In genomic region chr12:50175716-50176026, GRCh38 we compare ENCODE assay signal across 14 cellular contexts. TPM values are rescaled to one million over a fixed set of nuclear protein-coding genes. Genes with fewer than 3 reads are reported as not detected.
A peak's percentile ranks its signal among the peaks of the same experiment; 100 is the strongest.
DNase-seq lines count a peak whose midpoint lies in the region; ATAC-seq, FAIRE-seq and TF ChIP-seq lines count a peak whose summit lies in the region.
"Had no signal": no experiment of that assay in that cellular context is flagged by ENCODE, and none has a peak within 500 bp of the region (broad histone marks: within the 10 kb centered on the region; RNA-seq: fewer than 3 reads in every experiment).

No MANE protein-coding gene starts in this region.

- peak; percentile 38 for TF ChIP-seq CTCF in HFFc6 (IDR thresholded peaks at IDR 0.05)
- peak; percentile 5 for TF ChIP-seq CTCF in neural crest cell (conservative IDR thresholded peaks at IDR 0.05)
- no peak for TF ChIP-seq CTCF in D721Med (IDR thresholded peaks at IDR 0.05; ENCODE audit: insufficient read depth, missing control alignments)

- no peak for FAIRE-seq in D721Med (lab: Jason Lieb, UNC)

- H3K4me3 Mint-ChIP-seq in activated CD4-positive, alpha-beta memory T cell treated with anti-CD3 and anti-CD28 coated beads for 36 hours, result no peak overlapping the region
- no peak overlapping the region for H3K4me3 Mint-ChIP-seq in activated CD4-positive, alpha-beta memory T cell treated with anti-CD3 and anti-CD28 coated beads, Interleukin-2, amount 10 ng/mL, durations not matched to agents 7 days and 5 days
- H3K4me3 Mint-ChIP-seq in HFFc6 (no peak overlapping the region), neural crest cell (peak overlapping the region; percentile 20)
- no peak overlapping the region for H3K4me3 Mint-ChIP-seq in activated T-helper 2 cell treated with anti-CD3 and anti-CD28 coated beads, Interferon-gamma antibody, Interleukin-2, Interleukin-4, amounts not matched to agents 10 μg/mL and 5 μg/mL and 100 μg/mL, durations not matched to agents 14 hours and 24 hours and 36 hours (ENCODE audit: low read depth)
- H3K4me3 Mint-ChIP-seq in naive thymus-derived CD4-positive, alpha-beta T cell, result no peak overlapping the region

- H3K4me1 Mint-ChIP-seq in activated CD4-positive, alpha-beta memory T cell treated with anti-CD3 and anti-CD28 coated beads for 36 hours (ENCODE audit: low read depth), result no peaks in the 10 kb centered on the region
- no peaks in the 10 kb centered on the region for H3K4me1 Mint-ChIP-seq in activated CD4-positive, alpha-beta memory T cell treated with anti-CD3 and anti-CD28 coated beads, Interleukin-2, amount 10 ng/mL, durations not matched to agents 7 days and 5 days
- H3K4me1 Mint-ChIP-seq in HFFc6 (ENCODE audit: low read depth) (peaks cover 10% of the 10 kb centered on the region), neural crest cell (no peaks in the 10 kb centered on the region)
- peaks cover 8% of the 10 kb centered on the region for H3K4me1 Mint-ChIP-seq in activated T-helper 2 cell treated with anti-CD3 and anti-CD28 coated beads, Interferon-gamma antibody, Interleukin-2, Interleukin-4, amounts not matched to agents 10 μg/mL and 5 μg/mL and 100 μg/mL, durations not matched to agents 14 hours and 24 hours and 36 hours (ENCODE audit: low read depth)
- H3K4me1 Mint-ChIP-seq in naive thymus-derived CD4-positive, alpha-beta T cell, result peaks cover 0 to 5% (median 0%) of the 10 kb centered on the region in 7 donors

- no peaks in the 10 kb centered on the region for H3K4me1 ChIP-seq in naive thymus-derived CD4-positive, alpha-beta T cell (ENCODE audit: control insufficient read depth in 2 of 2, insufficient read depth in 2 of 2, low read length in 2 of 2)

- ATAC-seq in naive thymus-derived CD4-positive, alpha-beta T cell, result no peak

- DNase-seq in activated CD4-positive, alpha-beta memory T cell treated with anti-CD3 and anti-CD28 coated beads for 36 hours, result no peak
- no peak for DNase-seq in activated CD4-positive, alpha-beta memory T cell treated with anti-CD3 and anti-CD28 coated beads, Interleukin-2, amount 10 ng/mL, durations not matched to agents 7 days and 5 days
- DNase-seq in HFFc6 (no peak), neural crest cell (ENCODE audit: low read depth, low spot score) (no peak), NCI-H345 treated with DMSO at 0.1 percent for 48 hours (lab: John Stamatoyannopoulos, UW; ENCODE audit: unreplicated experiment) (no peak), D721Med (ENCODE audit: insufficient read length, low spot score) (no peak)
- DNase-seq in activated T-helper 2 cell treated with anti-CD3 and anti-CD28 coated beads, Interferon-gamma antibody, Interleukin-2, Interleukin-4, amounts not matched to agents 10 μg/mL and 5 μg/mL and 100 μg/mL, durations not matched to agents 14 hours and 24 hours and 36 hours (ENCODE audit: low spot score), result no peak
- DNase-seq in naive thymus-derived CD4-positive, alpha-beta T cell, result no peak
- DNase-seq: MG63, NCI-H2081 treated with DMSO at 0.1 percent for 48 hours, NCI-H524 treated with DMSO at 0.1 percent for 48 hours had no signal

- no peaks in the 10 kb centered on the region for H3K27me3 ChIP-seq in naive thymus-derived CD4-positive, alpha-beta T cell (ENCODE audit: control insufficient read depth in 2 of 2, insufficient read depth in 2 of 2, low read length in 2 of 2)
- H3K27me3 ChIP-seq: BLaER1 treated with 17β-estradiol and CSF1 and Interleukin-3, amounts not matched to agents 10 nM and 100 nM; MG63; SJCRH30 had no signal

- POLR2A ChIA-PET in activated CD4-positive, alpha-beta memory T cell treated with anti-CD3 and anti-CD28 coated beads for 36 hours (lab: Charles Lee), result interaction anchor here (1.1 kb wide), 1 partner anchor 9 kb away, joined by 5 read pairs; the partner anchor contains the start of gene CERS5
- POLR2A ChIA-PET in activated CD4-positive, alpha-beta memory T cell treated with anti-CD3 and anti-CD28 coated beads, Interleukin-2, amount 10 ng/mL, durations not matched to agents 7 days and 5 days (lab: Charles Lee), result interaction anchor here (0.7 to 0.9 kb wide), 2 partner anchors 10 to 11 kb away, joined by 3 read pairs; no protein-coding TSS in a partner anchor
- POLR2A ChIA-PET in naive thymus-derived CD4-positive, alpha-beta T cell (lab: Charles Lee), result interaction anchor here (0.6 to 1.2 kb wide), 5 partner anchors 61 to 479 kb away, joined by 3 to 7 read pairs (median 3); partner anchors contain the start of gene COX14

- H3K4me3 ChIP-seq in naive thymus-derived CD4-positive, alpha-beta T cell (ENCODE audit: low read length), result no peak overlapping the region
- H3K4me3 ChIP-seq: BLaER1 treated with 17β-estradiol and CSF1 and Interleukin-3, amounts not matched to agents 10 nM and 100 nM; MG63; SJCRH30 had no signal

- H3K27me3 Mint-ChIP-seq in activated CD4-positive, alpha-beta memory T cell treated with anti-CD3 and anti-CD28 coated beads for 36 hours, result no peaks in the 10 kb centered on the region
- no peaks in the 10 kb centered on the region for H3K27me3 Mint-ChIP-seq in activated CD4-positive, alpha-beta memory T cell treated with anti-CD3 and anti-CD28 coated beads, Interleukin-2, amount 10 ng/mL, durations not matched to agents 7 days and 5 days
- H3K27me3 Mint-ChIP-seq in HFFc6 (ENCODE audit: insufficient read depth), result peaks cover 15% of the 10 kb centered on the region; the same call in 1 of the 2 replicates
- no peaks in the 10 kb centered on the region for H3K27me3 Mint-ChIP-seq in activated T-helper 2 cell treated with anti-CD3 and anti-CD28 coated beads, Interferon-gamma antibody, Interleukin-2, Interleukin-4, amounts not matched to agents 10 μg/mL and 5 μg/mL and 100 μg/mL, durations not matched to agents 14 hours and 24 hours and 36 hours (ENCODE audit: low read depth)
- no peaks in the 10 kb centered on the region for H3K27me3 Mint-ChIP-seq in neural crest cell (ENCODE audit: low read depth)
- H3K27me3 Mint-ChIP-seq in naive thymus-derived CD4-positive, alpha-beta T cell, result no peaks in the 10 kb centered on the region

- intact Hi-C loops in activated CD4-positive, alpha-beta memory T cell treated with anti-CD3 and anti-CD28 coated beads for 36 hours (cut with micrococcal nuclease), result loop anchor here (1.0 kb wide), 1 partner anchor 43 kb away; no protein-coding TSS in a partner anchor
- intact Hi-C loops in activated T-helper 2 cell treated with anti-CD3 and anti-CD28 coated beads, Interferon-gamma antibody, Interleukin-2, Interleukin-4, amounts not matched to agents 10 μg/mL and 5 μg/mL and 100 μg/mL, durations not matched to agents 14 hours and 24 hours and 36 hours (cut with micrococcal nuclease), result loop anchor here (1.0 kb wide), 1 partner anchor 43 kb away; no protein-coding TSS in a partner anchor
- intact Hi-C loops in naive thymus-derived CD4-positive, alpha-beta T cell (cut with micrococcal nuclease), result loop anchor here (1.0 kb wide), 6 partner anchors 8 to 208 kb away; partner anchors contain the start of gene CERS5 (in 1 of the 2)

- H3K27ac ChIP-seq in naive thymus-derived CD4-positive, alpha-beta T cell (ENCODE audit: low read depth, low read length), result no peak overlapping the region
- H3K27ac ChIP-seq: BLaER1 treated with 17β-estradiol and CSF1 and Interleukin-3, amounts not matched to agents 10 nM and 100 nM; SJCRH30 had no signal

- H3K36me3 ChIP-seq in naive thymus-derived CD4-positive, alpha-beta T cell (ENCODE audit: control insufficient read depth in 2 of 3, insufficient read depth in 3 of 3, low read length in 3 of 3), result peaks cover 0 to 35% (median 0%) of the 10 kb centered on the region in 3 experiments

- peak overlapping the region; percentile 25 for H3K27ac Mint-ChIP-seq in activated CD4-positive, alpha-beta memory T cell treated with anti-CD3 and anti-CD28 coated beads for 36 hours
- no peak overlapping the region for H3K27ac Mint-ChIP-seq in activated CD4-positive, alpha-beta memory T cell treated with anti-CD3 and anti-CD28 coated beads, Interleukin-2, amount 10 ng/mL, durations not matched to agents 7 days and 5 days
- H3K27ac Mint-ChIP-seq in HFFc6, result peak overlapping the region; percentile 29
- peak overlapping the region; percentile 28 for H3K27ac Mint-ChIP-seq in activated T-helper 2 cell treated with anti-CD3 and anti-CD28 coated beads, Interferon-gamma antibody, Interleukin-2, Interleukin-4, amounts not matched to agents 10 μg/mL and 5 μg/mL and 100 μg/mL, durations not matched to agents 14 hours and 24 hours and 36 hours
- H3K27ac Mint-ChIP-seq in neural crest cell (ENCODE audit: unreplicated experiment), result no peak overlapping the region
- peak overlapping the region in 4 of 9 donors; percentile 23 to 71 (median 44) for H3K27ac Mint-ChIP-seq in naive thymus-derived CD4-positive, alpha-beta T cell

- no peaks in the 10 kb centered on the region for H3K9me3 ChIP-seq in naive thymus-derived CD4-positive, alpha-beta T cell (ENCODE audit: control insufficient read depth in 2 of 3, low read length in 3 of 3)
- H3K9me3 ChIP-seq: BLaER1 treated with 17β-estradiol and CSF1 and Interleukin-3, amounts not matched to agents 10 nM and 100 nM; Caco-2; MG63; SJCRH30 had no signal

- peaks cover 22% of the 10 kb centered on the region for H3K36me3 Mint-ChIP-seq in activated CD4-positive, alpha-beta memory T cell treated with anti-CD3 and anti-CD28 coated beads for 36 hours
- H3K36me3 Mint-ChIP-seq in activated CD4-positive, alpha-beta memory T cell treated with anti-CD3 and anti-CD28 coated beads, Interleukin-2, amount 10 ng/mL, durations not matched to agents 7 days and 5 days (ENCODE audit: low read depth), result peaks cover 27% of the 10 kb centered on the region
- H3K36me3 Mint-ChIP-seq in HFFc6 (ENCODE audit: low read depth) (peaks cover 31% of the 10 kb centered on the region), neural crest cell (ENCODE audit: low read depth) (no peaks in the 10 kb centered on the region)
- peaks cover 42% of the 10 kb centered on the region for H3K36me3 Mint-ChIP-seq in activated T-helper 2 cell treated with anti-CD3 and anti-CD28 coated beads, Interferon-gamma antibody, Interleukin-2, Interleukin-4, amounts not matched to agents 10 μg/mL and 5 μg/mL and 100 μg/mL, durations not matched to agents 14 hours and 24 hours and 36 hours (ENCODE audit: low read depth)
- peaks cover 3 to 14% (median 7%) of the 10 kb centered on the region in 5 donors for H3K36me3 Mint-ChIP-seq in naive thymus-derived CD4-positive, alpha-beta T cell

- H3K9me3 Mint-ChIP-seq in activated CD4-positive, alpha-beta memory T cell treated with anti-CD3 and anti-CD28 coated beads for 36 hours, result no peaks in the 10 kb centered on the region
- H3K9me3 Mint-ChIP-seq in activated CD4-positive, alpha-beta memory T cell treated with anti-CD3 and anti-CD28 coated beads, Interleukin-2, amount 10 ng/mL, durations not matched to agents 7 days and 5 days, result no peaks in the 10 kb centered on the region
- H3K9me3 Mint-ChIP-seq in HFFc6 (no peaks in the 10 kb centered on the region), neural crest cell (no peaks in the 10 kb centered on the region)
- no peaks in the 10 kb centered on the region for H3K9me3 Mint-ChIP-seq in activated T-helper 2 cell treated with anti-CD3 and anti-CD28 coated beads, Interferon-gamma antibody, Interleukin-2, Interleukin-4, amounts not matched to agents 10 μg/mL and 5 μg/mL and 100 μg/mL, durations not matched to agents 14 hours and 24 hours and 36 hours
- H3K9me3 Mint-ChIP-seq in naive thymus-derived CD4-positive, alpha-beta T cell, result no peaks in the 10 kb centered on the region

- CTCF ChIA-PET in activated CD4-positive, alpha-beta memory T cell treated with anti-CD3 and anti-CD28 coated beads for 36 hours (lab: Charles Lee), result interaction anchor here (0.6 to 3.0 kb wide), 39 partner anchors 8 to 1478 kb away, joined by 3 to 67 read pairs (median 5); partner anchors contain the start of genes CERS5, COX14 and GPD1
- CTCF ChIA-PET in activated CD4-positive, alpha-beta memory T cell treated with anti-CD3 and anti-CD28 coated beads, Interleukin-2, amount 10 ng/mL, durations not matched to agents 7 days and 5 days (lab: Charles Lee), result interaction anchor here (0.6 to 6.1 kb wide), 28 partner anchors 9 to 208 kb away, joined by 3 to 66 read pairs (median 5); partner anchors contain the start of genes CERS5, COX14 and SMARCD1
- CTCF ChIA-PET in naive thymus-derived CD4-positive, alpha-beta T cell (lab: Charles Lee), result interaction anchor here (0.6 to 3.1 kb wide), 29 partner anchors 9 to 209 kb away, joined by 3 to 32 read pairs (median 4); partner anchors contain the start of genes CERS5, COX14, GPD1 and SMARCD1

RNA-seq across cellular contexts. Expression of gene CERS5, which starts 8.5 kb away (rescaled TPM):
- 10 to 100 TPM; 59.5 to 63.0 TPM for total RNA-seq in activated CD4-positive, alpha-beta memory T cell treated with anti-CD3 and anti-CD28 coated beads for 36 hours
- 10 to 100 TPM; 48.4 to 56.3 TPM for total RNA-seq in activated CD4-positive, alpha-beta memory T cell treated with anti-CD3 and anti-CD28 coated beads, Interleukin-2, amount 10 ng/mL, durations not matched to agents 7 days and 5 days
- total RNA-seq in HFFc6 (2021; fragmentation: NEBNext Ultra II Directional; extraction: Animal tissue kit (Norgen Biotek cat#: 25700)), result 10 to 100 TPM; 48.0 to 69.3 (median 60.3) TPM
- 114 and 115 TPM in 2 replicates for total RNA-seq in activated T-helper 2 cell treated with anti-CD3 and anti-CD28 coated beads, Interferon-gamma antibody, Interleukin-2, Interleukin-4, amounts not matched to agents 10 μg/mL and 5 μg/mL and 100 μg/mL, durations not matched to agents 14 hours and 24 hours and 36 hours
- 61.7 and 63.4 TPM in 2 replicates for total RNA-seq in neural crest cell
- 10 to 100 TPM; 41.0 to 52.2 (median 47.7) TPM for total RNA-seq in naive thymus-derived CD4-positive, alpha-beta T cell
- polyA plus RNA-seq in naive thymus-derived CD4-positive, alpha-beta T cell, result 10 to 100 TPM; 33.7 to 38.1 TPM

Comparison
In these comparisons a context has a peak if more than half of its experiments do, and no peak if none do; other contexts are left out.
1. H3K27ac Mint-ChIP-seq: peak in activated CD4-positive, alpha-beta memory T cell treated with anti-CD3 and anti-CD28 coated beads for 36 hours (single experiment), HFFc6 (single experiment) and activated T-helper 2 cell treated with anti-CD3 and anti-CD28 coated beads, Interferon-gamma antibody, Interleukin-2, Interleukin-4, amounts not matched to agents 10 μg/mL and 5 μg/mL and 100 μg/mL, durations not matched to agents 14 hours and 24 hours and 36 hours (single experiment); none in activated CD4-positive, alpha-beta memory T cell treated with anti-CD3 and anti-CD28 coated beads, Interleukin-2, amount 10 ng/mL, durations not matched to agents 7 days and 5 days (single experiment) and neural crest cell (single experiment).